ENCODE assay signal across 8 cellular contexts in the genomic region with DNA sequence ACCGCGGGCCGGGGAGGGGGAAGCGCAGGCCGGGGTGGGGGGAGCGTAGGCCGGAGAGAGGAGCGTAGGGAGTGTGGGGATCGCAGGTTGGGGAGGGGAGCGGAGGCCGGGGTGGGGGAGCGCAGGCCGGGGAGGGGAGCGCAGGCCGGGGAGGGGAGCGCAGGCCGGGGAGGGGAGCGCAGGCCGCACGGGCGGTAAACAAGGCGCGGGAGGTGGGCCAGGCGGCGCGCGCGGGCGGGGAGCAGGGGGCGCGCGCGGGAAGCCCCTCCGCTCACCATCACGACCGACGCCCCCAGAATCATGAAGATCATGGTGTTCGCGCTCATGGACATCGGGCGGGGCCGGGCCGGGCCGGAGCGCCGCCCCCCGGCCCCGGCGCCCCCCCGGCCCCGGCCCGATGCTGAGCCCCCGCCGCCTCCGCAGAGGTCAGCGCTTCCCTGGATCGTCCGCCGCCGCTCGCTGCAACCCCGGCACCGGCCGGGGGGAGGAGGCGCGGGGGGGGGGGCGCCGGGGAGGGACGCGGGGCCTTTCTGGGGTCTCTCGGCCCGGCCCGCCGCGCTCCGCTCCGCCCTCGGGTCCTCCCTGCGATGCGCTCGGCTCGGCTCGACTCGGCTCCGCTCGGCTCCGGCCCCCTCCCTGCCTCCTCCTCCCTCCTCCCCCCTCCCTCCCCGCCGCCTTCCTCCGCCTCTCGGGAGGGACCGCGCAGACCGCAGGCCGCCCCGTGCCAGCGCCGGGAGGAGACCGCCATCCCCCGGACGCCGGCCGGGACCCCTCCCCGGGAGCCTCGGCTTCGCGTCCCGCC. TPM values are rescaled to one million over a fixed set of nuclear protein-coding genes. Genes with fewer than 3 reads are reported as not detected.
DNase-seq lines count a peak whose midpoint lies in the region; ATAC-seq, FAIRE-seq and TF ChIP-seq lines count a peak whose summit lies in the region.

TMEM240 (minus strand) TSS at position 610 of the 802 bp plus-strand sequence; CDS start at position 332, 278 bp downstream.

- peak within 1 kb of the TSS; percentile 76 for H3K9ac ChIP-seq in astrocyte (ENCODE audit: low read length)

- H3K9me3 Mint-ChIP-seq in CD8-positive, alpha-beta memory T cell, result no peaks in the 10 kb centered on the region
- H3K9me3 Mint-ChIP-seq in T-cell, result no peaks in the 10 kb centered on the region
- no peaks in the 10 kb centered on the region for H3K9me3 Mint-ChIP-seq in astrocyte (ENCODE audit: unreplicated experiment)

- peak within 1 kb of the TSS; percentile 41 for H2AFZ ChIP-seq in astrocyte (ENCODE audit: low read depth, low read length)
- no peak within 1 kb of the TSS for H2AFZ ChIP-seq in hepatocyte

- peak within 1 kb of the TSS; percentile 88 for H3K4me2 ChIP-seq in astrocyte (ENCODE audit: low read length)
- peak within 1 kb of the TSS; percentile 88 for H3K4me2 ChIP-seq in hepatocyte

- H3K27me3 ChIP-seq in CD8-positive, alpha-beta memory T cell (ENCODE audit: insufficient read depth, low read length, poor library complexity, severe bottlenecking), result no peaks in the 10 kb centered on the region
- H3K27me3 ChIP-seq in astrocyte (ENCODE audit: insufficient read depth, low read length), result no peaks in the 10 kb centered on the region
- no peaks in the 10 kb centered on the region for H3K27me3 ChIP-seq in hepatocyte
- no peaks in the 10 kb centered on the region for H3K27me3 ChIP-seq in aorta (ENCODE audit: control insufficient read depth in 1 of 2, insufficient read depth in 2 of 2, low read length in 1 of 2)

- H4K20me1 ChIP-seq in astrocyte (ENCODE audit: insufficient read depth, low read length) (peaks cover 36% of the 10 kb centered on the region), hepatocyte (ENCODE audit: insufficient read depth, poor library complexity, severe bottlenecking) (peaks cover 8% of the 10 kb centered on the region)

- TF ChIP-seq CTCF in astrocyte (IDR thresholded peaks at IDR 0.05; ENCODE audit: insufficient read depth, low read depth, low read length), result no peak
- TF ChIP-seq CTCF in hepatocyte (IDR thresholded peaks at IDR 0.05; ENCODE audit: poor library complexity), result no peak

- H3K4me1 ChIP-seq in CD8-positive, alpha-beta memory T cell (ENCODE audit: insufficient read depth, low read length), result no peaks in the 10 kb centered on the region
- peaks cover 13% of the 10 kb centered on the region for H3K4me1 ChIP-seq in astrocyte (ENCODE audit: insufficient read depth, low read length)
- peaks cover 12% of the 10 kb centered on the region for H3K4me1 ChIP-seq in hepatocyte (ENCODE audit: insufficient read depth)
- no peaks in the 10 kb centered on the region for H3K4me1 ChIP-seq in aorta (ENCODE audit: control insufficient read depth in 1 of 2, insufficient read depth in 2 of 2, low read length in 2 of 2)

- POLR2A ChIA-PET in CD8-positive, alpha-beta memory T cell (lab: Charles Lee), result interaction anchor here (0.5 kb wide), 1 partner anchor 64 kb away, joined by 3 read pairs; no protein-coding TSS in a partner anchor
- POLR2A ChIA-PET in T-cell (lab: Charles Lee), result no interaction called here

- no peak within 1 kb of the TSS for H3K4me3 ChIP-seq in CD8-positive, alpha-beta memory T cell (ENCODE audit: low read length)
- H3K4me3 ChIP-seq in astrocyte (ENCODE audit: insufficient read depth, low read depth, low read length) (peak within 1 kb of the TSS; percentile 50), hepatocyte (peak within 1 kb of the TSS; percentile 49), aorta (ENCODE audit: low read length in 2 of 2) (peak within 1 kb of the TSS; percentile 46 to 64)

- FAIRE-seq in astrocyte (lab: Jason Lieb, UNC), result no peak

- H3K4me3 Mint-ChIP-seq in CD8-positive, alpha-beta memory T cell, result peak within 1 kb of the TSS; percentile 60 to 87 (median 67)
- peak within 1 kb of the TSS; percentile 63 to 67 (median 64) for H3K4me3 Mint-ChIP-seq in T-cell
- peak within 1 kb of the TSS; percentile 79 for H3K4me3 Mint-ChIP-seq in astrocyte (ENCODE audit: unreplicated experiment)

- CTCF ChIA-PET in CD8-positive, alpha-beta memory T cell (lab: Charles Lee), result no interaction called here
- CTCF ChIA-PET in T-cell (lab: Charles Lee), result no interaction called here

- peaks cover 0 to 10% (median 2%) of the 10 kb centered on the region in 3 donors for H3K4me1 Mint-ChIP-seq in CD8-positive, alpha-beta memory T cell
- H3K4me1 Mint-ChIP-seq in T-cell (peaks cover 0 to 5% (median 3%) of the 10 kb centered on the region in 3 donors), astrocyte (ENCODE audit: low read depth, unreplicated experiment) (peaks cover 4% of the 10 kb centered on the region)

- H3K79me2 ChIP-seq in astrocyte (ENCODE audit: insufficient read depth, low read length) (peaks cover 35% of the 10 kb centered on the region), hepatocyte (no peaks in the 10 kb centered on the region)

- peak; percentile 75 to 82 (median 80) for ATAC-seq in T-cell (replicated peaks in 1 of 4)
- peak; percentile 85 for ATAC-seq in sciatic nerve
- peak; percentile 78 for ATAC-seq in aorta (ENCODE audit: low FRiP score)
- no peak for ATAC-seq in GM19395 (IDR thresholded peaks at IDR 0.05; ENCODE audit: unreplicated experiment)

- peak within 1 kb of the TSS in 2 of 8 donors; percentile 57 to 66 for H3K27ac Mint-ChIP-seq in CD8-positive, alpha-beta memory T cell
- H3K27ac Mint-ChIP-seq in T-cell (peak within 1 kb of the TSS in 1 of 2 donors; percentile 48), astrocyte (ENCODE audit: unreplicated experiment) (no peak within 1 kb of the TSS)

- no peak within 1 kb of the TSS for H3K27ac ChIP-seq in CD8-positive, alpha-beta memory T cell (ENCODE audit: low read depth, low read length)
- H3K27ac ChIP-seq in astrocyte (ENCODE audit: low read depth, low read length), result no peak within 1 kb of the TSS
- peak within 1 kb of the TSS; percentile 37 for H3K27ac ChIP-seq in hepatocyte
- H3K27ac ChIP-seq in aorta (ENCODE audit: low read depth in 1 of 2, low read length in 2 of 2), result no peak within 1 kb of the TSS

- peak; percentile 13 to 67 (median 23) for DNase-seq in CD8-positive, alpha-beta memory T cell
- DNase-seq in T-cell, result peak; percentile 18 to 64 (median 43)
- DNase-seq in astrocyte (ENCODE audit: low read depth), result peak; percentile 55
- DNase-seq in hepatocyte (ENCODE audit: low spot score), result peak; percentile 89
- DNase-seq in sciatic nerve (ENCODE audit: low spot score), result peak; percentile 92
- DNase-seq in aorta, result peak; percentile 88 to 93
- DNase-seq in NCI-H524 treated with DMSO at 0.1 percent for 48 hours (lab: John Stamatoyannopoulos, UW), result no peak

- intact Hi-C loops in sciatic nerve (cut with DNase I), result no loop called here
- intact Hi-C loops in aorta (cut with DNase I), result no loop called here

- no peaks in the 10 kb centered on the region for H3K9me3 ChIP-seq in CD8-positive, alpha-beta memory T cell (ENCODE audit: low read length)
- no peaks in the 10 kb centered on the region for H3K9me3 ChIP-seq in astrocyte (ENCODE audit: insufficient read depth, low read depth, low read length)
- no peaks in the 10 kb centered on the region for H3K9me3 ChIP-seq in hepatocyte (ENCODE audit: low read depth)
- no peaks in the 10 kb centered on the region for H3K9me3 ChIP-seq in aorta (ENCODE audit: control insufficient read depth, low read length)

- H3K36me3 Mint-ChIP-seq in CD8-positive, alpha-beta memory T cell, result peaks cover 0 to 22% (median 0%) of the 10 kb centered on the region in 3 donors
- H3K36me3 Mint-ChIP-seq in T-cell, result peaks cover 4% of the 10 kb centered on the region
- peaks cover 11% of the 10 kb centered on the region for H3K36me3 Mint-ChIP-seq in astrocyte (ENCODE audit: low read depth, unreplicated experiment)

- H3K36me3 ChIP-seq in CD8-positive, alpha-beta memory T cell (ENCODE audit: insufficient read depth, low read length), result no peaks in the 10 kb centered on the region
- peaks cover 8% of the 10 kb centered on the region for H3K36me3 ChIP-seq in astrocyte (ENCODE audit: insufficient read depth, low read length)
- no peaks in the 10 kb centered on the region for H3K36me3 ChIP-seq in hepatocyte (replicated peaks; ENCODE audit: insufficient read depth, low read depth)
- no peaks in the 10 kb centered on the region for H3K36me3 ChIP-seq in aorta (ENCODE audit: control insufficient read depth in 1 of 2, insufficient read depth in 2 of 2, low read length in 1 of 2)

- WGBS in hepatocyte (ENCODE audit: low lambda C conversion rate, missing lambda C conversion rate), result 33% methylated on average over 1 of the region's 108 CpGs
- WGBS in aorta, 2 donors, result 1% methylated on average over 24 to 107 of the region's 108 CpGs

- no peaks in the 10 kb centered on the region for H3K27me3 Mint-ChIP-seq in CD8-positive, alpha-beta memory T cell
- H3K27me3 Mint-ChIP-seq in T-cell (no peaks in the 10 kb centered on the region), astrocyte (ENCODE audit: low read depth, unreplicated experiment) (no peaks in the 10 kb centered on the region)

- no peaks in the 10 kb centered on the region for H3K9me2 ChIP-seq in hepatocyte (replicated peaks; ENCODE audit: insufficient read depth)

RNA-seq across cellular contexts. Expression of gene TMEM240, which starts in this region (rescaled TPM):
- total RNA-seq in CD8-positive, alpha-beta memory T cell, result under 1 TPM; 0.33 to 0.59 TPM
- not detected for polyA plus RNA-seq in CD8-positive, alpha-beta memory T cell
- total RNA-seq in T-cell (1 to 10 TPM; 1.0 to 3.1 (median 1.4) TPM), astrocyte (7.0 and 9.0 TPM in 2 replicates), hepatocyte (4.3 and 6.2 TPM in 2 replicates), sciatic nerve (7.1 TPM), aorta (1 to 10 TPM; 6.2 to 7.8 TPM)
- polyA plus RNA-seq in hepatocyte (2.1 and 2.6 TPM in 2 replicates), aorta (10 to 100 TPM in 1 of 2 donors, 1 to 10 TPM in 1; 1.1 to 15.1 TPM)

Comparison
In these comparisons a context has a peak if more than half of its experiments do, and no peak if none do; other contexts are left out.
1. Peak in DNase-seq in CD8-positive, alpha-beta memory T cell; RNA of the gene not detected or under 1 TPM.